Comparison of ENCODE assay signal across 1 cellular context in the genomic region with DNA sequence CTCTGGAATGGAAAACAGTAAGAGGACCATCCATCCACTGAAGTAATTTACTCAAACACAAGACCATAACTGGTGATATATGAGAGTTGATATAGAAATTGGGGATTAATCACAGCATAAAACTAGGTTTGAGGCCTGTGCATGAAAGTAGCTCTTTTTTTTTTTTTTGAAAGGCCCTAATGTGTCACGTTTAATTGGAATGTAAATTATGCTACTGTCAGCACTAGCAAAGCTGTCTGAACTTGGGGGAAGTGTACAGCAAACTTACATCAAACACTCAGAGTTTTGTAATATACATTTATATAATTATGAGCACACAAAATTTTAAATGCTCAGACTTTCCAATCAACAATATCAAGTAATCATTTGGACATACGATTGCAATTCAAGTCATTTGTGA.
TF ChIP-seq lines count a peak whose summit lies in the region.

No MANE protein-coding gene starts in this region.

TF ChIP-seq in A549, 52 proteins besides CTCF, POLR2A, EP300 and RAD21:
- no peak for TF ChIP-seq GATA3 (IDR thresholded peaks at IDR 0.05; ENCODE audit: borderline replicate concordance)
- peak; percentile 49 for TF ChIP-seq MAFK (IDR thresholded peaks at IDR 0.05; ENCODE audit: partially characterized antibody)
